22 cellular contexts compared by ENCODE assay signal in the genomic region with DNA sequence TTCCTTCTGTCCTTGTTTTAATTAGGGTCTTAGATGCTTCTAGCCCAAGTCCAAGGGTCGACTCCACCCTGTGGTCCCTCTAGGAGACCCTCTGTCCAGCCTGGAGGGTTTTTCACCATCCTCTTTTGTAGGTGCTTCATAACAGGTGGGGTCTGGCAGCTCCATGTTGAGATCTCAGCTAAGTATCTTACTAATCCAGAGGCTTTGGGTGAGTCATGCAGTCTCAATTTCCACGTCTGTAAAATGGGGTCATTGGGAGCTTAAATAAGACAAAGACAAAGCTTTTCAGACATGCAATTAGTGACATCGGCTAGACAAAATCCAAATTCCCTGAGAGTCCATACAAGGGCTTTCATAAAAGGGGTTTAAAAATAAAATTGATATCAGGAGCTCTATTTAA. TPM values are rescaled to one million over a fixed set of nuclear protein-coding genes. Genes with fewer than 3 reads are reported as not detected.
DNase-seq lines count a peak whose midpoint lies in the region; ATAC-seq, FAIRE-seq and TF ChIP-seq lines count a peak whose summit lies in the region.
"Had no signal": no experiment of that assay in that cellular context is flagged by ENCODE, and none has a peak within 500 bp of the region (broad histone marks: within the 10 kb centered on the region; RNA-seq: fewer than 3 reads in every experiment).

No MANE protein-coding gene starts in this region.

- no peaks in the 10 kb centered on the region for H3K36me3 ChIP-seq in cardiac muscle cell
- H3K36me3 ChIP-seq in psoas muscle (ENCODE audit: insufficient read depth in 1 of 2, low read depth in 1 of 2), result peaks cover 1 to 68% of the 10 kb centered on the region in 2 donors
- peaks cover 5% of the 10 kb centered on the region for H3K36me3 ChIP-seq in upper lobe of right lung
- no peaks in the 10 kb centered on the region for H3K36me3 ChIP-seq in colonic mucosa

- H3K4me1 ChIP-seq in cardiac muscle cell (ENCODE audit: low read depth), result peaks cover 36% of the 10 kb centered on the region
- H3K4me1 ChIP-seq in right cardiac atrium (ENCODE audit: control insufficient read depth, insufficient read depth, low read length), result peaks cover 3% of the 10 kb centered on the region
- peaks cover 30% of the 10 kb centered on the region for H3K4me1 ChIP-seq in psoas muscle
- H3K4me1 ChIP-seq in upper lobe of right lung, result peaks cover 52% of the 10 kb centered on the region
- H3K4me1 ChIP-seq in colonic mucosa, result no peaks in the 10 kb centered on the region

- WGBS in right cardiac atrium, result 45% methylated on average over 3 of the region's 3 CpGs
- WGBS in psoas muscle, 3 donors, result 20 to 46% (median 30%) methylated on average over 3 of the region's 3 CpGs

- H3K4me3 ChIP-seq in cardiac muscle cell (peak overlapping the region; percentile 40), right cardiac atrium (ENCODE audit: low read length) (peak overlapping the region; percentile 56), psoas muscle (peak overlapping the region; percentile 79), upper lobe of right lung (peak overlapping the region; percentile 77), colonic mucosa (no peak overlapping the region)

- H3K27me3 ChIP-seq in cardiac muscle cell, result no peaks in the 10 kb centered on the region
- no peaks in the 10 kb centered on the region for H3K27me3 ChIP-seq in right cardiac atrium (ENCODE audit: control insufficient read depth, insufficient read depth)
- no peaks in the 10 kb centered on the region for H3K27me3 ChIP-seq in psoas muscle (ENCODE audit: insufficient read depth in 3 of 3, low read length in 2 of 3)
- H3K27me3 ChIP-seq in upper lobe of right lung, result no peaks in the 10 kb centered on the region
- H3K27me3 ChIP-seq in colonic mucosa, result no peaks in the 10 kb centered on the region

- FAIRE-seq in RCC 7860 (lab: Jason Lieb, UNC), result no peak
- FAIRE-seq: keratinocyte had no signal

- ATAC-seq in left ventricle myocardium superior (no peak), right cardiac atrium (no peak), psoas muscle (no peak), upper lobe of right lung (no peak)
- ATAC-seq: activated CD4-positive, alpha-beta T cell treated with anti-CD3 and anti-CD28 coated beads for 36 hours; HCT116; sciatic nerve; stimulated activated memory B cell treated with anti-CD40 and anti-IgM and Interleukin-4, amounts not matched to agents 10 μg/mL and 1 μg/mL and 100 μg/mL, for 72 hours had no signal

- no peak overlapping the region for H3K27ac ChIP-seq in cardiac muscle cell
- H3K27ac ChIP-seq in right cardiac atrium (ENCODE audit: low read length), result peak overlapping the region; percentile 69
- H3K27ac ChIP-seq in psoas muscle, result peak overlapping the region; percentile 96
- peak overlapping the region; percentile 90 for H3K27ac ChIP-seq in upper lobe of right lung
- H3K27ac ChIP-seq in colonic mucosa, result no peak overlapping the region

- no peaks in the 10 kb centered on the region for H3K9me3 ChIP-seq in cardiac muscle cell (ENCODE audit: low read depth)
- no peaks in the 10 kb centered on the region for H3K9me3 ChIP-seq in right cardiac atrium (ENCODE audit: control insufficient read depth, low read length)
- H3K9me3 ChIP-seq in psoas muscle, result no peaks in the 10 kb centered on the region
- no peaks in the 10 kb centered on the region for H3K9me3 ChIP-seq in upper lobe of right lung
- H3K9me3 ChIP-seq in colonic mucosa, result no peaks in the 10 kb centered on the region

- intact Hi-C loops in left ventricle myocardium superior (cut with micrococcal nuclease) (no loop called here), right cardiac atrium (cut with DNase I) (loop anchor here in 1 of 4 donors (10.0 kb wide), 1 partner anchor 67 kb away; no protein-coding TSS in a partner anchor), psoas muscle (cut with DNase I) (loop anchor here in 1 of 2 donors (10.0 kb wide), 1 partner anchor 413 kb away; a partner anchor contains a TSS), upper lobe of right lung (cut with DNase I) (no loop called here), colonic mucosa (cut with DNase I) (no loop called here)

- no peak overlapping the region for H3K9ac ChIP-seq in colonic mucosa (ENCODE audit: low read depth in 2 of 2, low read length in 2 of 2)

- TF ChIP-seq CTCF in cardiac muscle cell (IDR thresholded peaks at IDR 0.05; ENCODE audit: low read depth, low read length) (no peak), psoas muscle (IDR thresholded peaks at IDR 0.05) (no peak), upper lobe of right lung (IDR thresholded peaks at IDR 0.05) (no peak), colonic mucosa (IDR thresholded peaks at IDR 0.05) (no peak)

- no peak for DNase-seq in cardiac muscle cell (ENCODE audit: low read depth in 1 of 2, low spot score in 1 of 2)
- no peak for DNase-seq in left ventricle myocardium superior
- DNase-seq in right cardiac atrium, result no peak
- no peak for DNase-seq in psoas muscle
- DNase-seq in upper lobe of right lung, result no peak
- no peak for DNase-seq in RCC 7860 (ENCODE audit: low spot score)
- no peak for DNase-seq in colonic mucosa
- no peak for DNase-seq in CD1c-positive myeloid dendritic cell (ENCODE audit: extremely low spot score)
- DNase-seq: ACHN; activated CD4-positive, alpha-beta T cell treated with anti-CD3 and anti-CD28 coated beads for 36 hours; activated naive CD4-positive, alpha-beta T cell treated with anti-CD3 and anti-CD28 coated beads, Interleukin-2, amount 10 ng/mL, durations not matched to agents 7 days and 5 days; central memory CD4-positive, alpha-beta T cell; glutamatergic neuron; NCI-H1105; SIG-M5; T-helper 9 cell had no signal

RNA-seq across cellular contexts. Expression of a gene that starts 3.2 kb away (rescaled TPM):
- 79.1 and 99.2 TPM in 2 replicates for total RNA-seq in cardiac muscle cell
- 93.5 and 119 TPM in 2 replicates for polyA plus RNA-seq in cardiac muscle cell
- 504 TPM for total RNA-seq in left ventricle myocardium superior
- total RNA-seq in right cardiac atrium, result 100 to 1,000 TPM; 452 to 572 (median 520) TPM
- polyA plus RNA-seq in right cardiac atrium, result 567 TPM
- 1,000 to 10,000 TPM in 2 of 4 donors, 100 to 1,000 TPM in 2; 659 to 1,236 (median 1,042) TPM for total RNA-seq in psoas muscle
- 1,000 to 10,000 TPM in 1 of 3 donors, 100 to 1,000 TPM in 2; 398 to 1,629 (median 676) TPM for polyA plus RNA-seq in psoas muscle
- 70.0 TPM for total RNA-seq in upper lobe of right lung
- 10 to 100 TPM in 1 of 2 donors, 1 to 10 TPM in 1; 1.4 to 30.8 TPM for total RNA-seq in colonic mucosa
- total RNA-seq: activated CD4-positive, alpha-beta T cell treated with anti-CD3 and anti-CD28 coated beads for 36 hours; G401 had no signal
- polyA plus RNA-seq: neural cell had no signal

Comparison
In these comparisons a context has a peak if more than half of its experiments do, and no peak if none do; other contexts are left out.
1. H3K27ac ChIP-seq: peak in right cardiac atrium (single experiment), psoas muscle (single experiment) and upper lobe of right lung (single experiment); none in cardiac muscle cell (single experiment) and colonic mucosa (single experiment).